In genomic region chr12:6837370-6838060, GRCh38 we compare ENCODE assay signal across 28 cellular contexts. TPM values are rescaled to one million over a fixed set of nuclear protein-coding genes. Genes with fewer than 3 reads are reported as not detected.
"Had no signal": no experiment of that assay in that cellular context is flagged by ENCODE, and none has a peak within 500 bp of the region (broad histone marks: within the 10 kb centered on the region; RNA-seq: fewer than 3 reads in every experiment).

No MANE protein-coding gene starts in this region.

- DNase-seq: activated CD4-positive, alpha-beta T cell treated with anti-CD3 and anti-CD28 coated beads for 1 hour; activated CD4-positive, alpha-beta T cell treated with anti-CD3 and anti-CD28 coated beads for 4 hours; activated CD4-positive, alpha-beta T cell treated with anti-CD3 and anti-CD28 coated beads, Interleukin-2, amount 10 ng/mL, durations not matched to agents 7 days and 5 days; activated CD4-positive, alpha-beta T cell treated with anti-CD3 and anti-CD28 coated beads, Interleukin-2, amount 50 U/mL, for 4 hours; activated CD8-positive, alpha-beta memory T cell treated with anti-CD3 and anti-CD28 coated beads for 24 hours; activated CD8-positive, alpha-beta T cell treated with anti-CD3 and anti-CD28 coated beads for 36 hours; activated effector memory CD4-positive, alpha-beta T cell treated with Interleukin-2 at 50 U/mL for 16 hours; activated gamma-delta T cell treated with Interleukin-2 at 50 U/mL for 16 hours; activated naive CD4-positive, alpha-beta T cell treated with anti-CD3 and anti-CD28 coated beads, Interleukin-2, amount 50 U/mL, for 16 hours; activated naive CD4-positive, alpha-beta T cell treated with Interleukin-2 at 50 U/mL for 16 hours; activated T-cell treated with anti-CD3 and anti-CD28 coated beads, Interleukin-2, amount 50 U/mL, for 4 hours; amniotic stem cell; anterior cingulate cortex; brain microvascular endothelial cell; caudate nucleus; effector memory CD4-positive, alpha-beta T cell; endodermal cell; foreskin fibroblast; head of caudate nucleus; T-helper 2 cell had no signal

- ATAC-seq: activated CD8-positive, alpha-beta T cell treated with anti-CD3 and anti-CD28 coated beads for 36 hours; activated T-cell treated with anti-CD3 and anti-CD28 coated beads, Interleukin-2, amount 50 U/mL, for 4 hours; activated T-helper 17 cell treated with anti-CD3 and anti-CD28 coated beads, Interleukin-2, amount 50 U/mL, for 72 hours; esophagus mucosa; WTC11 had no signal

- H2AFZ ChIP-seq: hepatocyte had no signal

- FAIRE-seq: astrocyte, bronchial epithelial cell, colon, frontal cortex had no signal

- H3K79me2 ChIP-seq: hepatocyte had no signal

- H3K4me3 ChIP-seq: hepatocyte had no signal

- H3K4me2 ChIP-seq: hepatocyte had no signal

- H3K27ac ChIP-seq: brain microvascular endothelial cell, hepatocyte had no signal

- H3K27me3 ChIP-seq: brain microvascular endothelial cell, hepatocyte had no signal

RNA-seq across cellular contexts. Expression of gene GNB3, which starts 3.2 kb away (rescaled TPM):
- total RNA-seq: activated CD4-positive, alpha-beta T cell treated with anti-CD3 and anti-CD28 coated beads, Interleukin-2, amount 10 ng/mL, durations not matched to agents 7 days and 5 days; esophagus mucosa had no signal

RNA-seq across cellular contexts. Expression of gene GPR162, which starts 15.9 kb away (rescaled TPM):
- total RNA-seq: bronchial epithelial cell had no signal
